1 cellular context compared by ENCODE assay signal in genomic region chr2:216679658-216680024, GRCh38.
TF ChIP-seq lines count a peak whose summit lies in the region.

No MANE protein-coding gene starts in this region.

TF ChIP-seq in H1, 55 proteins besides CTCF, POLR2A, EP300 and RAD21:
- no peak for TF ChIP-seq HDAC6 (IDR thresholded peaks at IDR 0.05; ENCODE audit: low read depth, low read length)
- TF ChIP-seq NANOG (IDR thresholded peaks at IDR 0.05; ENCODE audit: insufficient read depth, low read depth, low read length, poor library complexity, severe bottlenecking): no peak
